ENCODE assay signal across 9 cellular contexts in the genomic region with DNA sequence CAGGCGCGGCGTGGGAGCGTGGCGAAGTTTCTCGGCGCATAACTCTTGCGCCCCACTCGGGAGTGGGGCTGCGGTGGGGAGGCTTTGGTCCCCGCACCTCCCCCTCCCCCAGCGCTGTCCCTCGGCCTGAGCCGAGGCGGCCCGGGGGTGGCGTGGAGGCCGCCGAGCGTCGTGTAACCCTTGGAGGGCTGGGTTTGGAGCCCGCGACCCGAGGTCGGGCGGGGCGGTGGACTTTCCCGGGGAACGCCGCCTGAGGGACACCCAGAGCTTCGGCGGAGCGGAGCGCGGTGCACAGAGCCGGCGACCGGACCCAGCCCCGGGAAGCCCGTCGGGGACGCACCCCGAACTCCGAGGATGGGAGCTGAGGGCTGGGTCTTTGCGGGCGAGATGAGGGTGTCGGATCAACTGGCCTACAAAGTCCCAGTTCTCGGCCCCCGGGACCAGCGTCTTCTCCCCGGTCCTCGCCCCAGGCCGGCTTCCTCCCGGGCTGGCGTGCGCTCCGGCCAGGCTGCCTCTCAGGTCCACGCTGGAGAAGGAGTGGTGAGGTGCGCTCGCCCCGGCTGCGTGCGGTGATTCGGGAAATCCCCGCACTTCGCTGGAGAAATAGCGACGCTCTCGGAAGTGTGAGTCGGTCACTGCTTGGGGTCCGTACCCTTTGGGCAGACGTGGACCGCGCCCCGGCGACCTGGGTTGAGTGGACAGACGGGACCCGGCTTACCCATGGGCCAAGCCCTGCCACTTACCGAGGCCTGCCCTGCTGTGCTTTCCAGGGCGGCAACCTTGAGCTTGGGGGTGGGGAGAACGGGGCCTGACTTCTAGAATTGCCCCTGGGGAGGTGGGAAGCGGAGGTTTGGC.
A peak's percentile ranks its signal among the peaks of the same experiment; 100 is the strongest.
DNase-seq lines count a peak whose midpoint lies in the region; ATAC-seq, FAIRE-seq and TF ChIP-seq lines count a peak whose summit lies in the region.
"Had no signal": no experiment of that assay in that cellular context is flagged by ENCODE, and none has a peak within 500 bp of the region (broad histone marks: within the 10 kb centered on the region; RNA-seq: fewer than 3 reads in every experiment).

No MANE protein-coding gene starts in this region.

- H3K27me3 ChIP-seq in right atrium auricular region: no peaks in the 10 kb centered on the region

- H3K4me3 ChIP-seq in right atrium auricular region: peak overlapping the region; percentile 58 to 79

- intact Hi-C loops in activated B cell treated with CpG ODN at 0.5 μM for 24 hours (cut with micrococcal nuclease) (loop anchor here (1.0 to 10.0 kb wide), 3 partner anchors 25 to 125 kb away; no protein-coding TSS in a partner anchor), sciatic nerve (cut with DNase I) (loop anchor here (2.0 kb wide), 1 partner anchor 283 kb away; no protein-coding TSS in a partner anchor)

- TF ChIP-seq CTCF in activated B cell treated with CpG ODN at 0.5 μM for 24 hours (IDR thresholded peaks at IDR 0.05) (no peak), right atrium auricular region (IDR thresholded peaks at IDR 0.05) (peak in 1 of 2 donors; percentile 7)

- CTCF ChIA-PET in activated B cell treated with CpG ODN at 0.5 μM for 24 hours (lab: Charles Lee): interaction anchor here (0.9 to 6.7 kb wide), 7 partner anchors 22 to 299 kb away, joined by 4 to 63 read pairs (median 6); a partner anchor contains a TSS

- H3K4me1 ChIP-seq in right atrium auricular region: peaks cover 0 to 42% of the 10 kb centered on the region in 2 donors

- peak overlapping the region; percentile 81 to 91 for H3K27ac ChIP-seq in right atrium auricular region

- no peak for FAIRE-seq in frontal cortex (lab: Jason Lieb, UNC)
- FAIRE-seq: endometrium had no signal

- no peaks in the 10 kb centered on the region for H3K36me3 ChIP-seq in right atrium auricular region

- H3K36me3 Mint-ChIP-seq in activated B cell treated with CpG ODN at 0.5 μM for 24 hours (ENCODE audit: low read depth): no peaks in the 10 kb centered on the region

- DNase-seq in ELF-1 (ENCODE audit: low read depth, low spot score) (peak; percentile 45), activated B cell treated with CpG ODN at 0.5 μM for 24 hours (no peak), right atrium auricular region (ENCODE audit: low spot score) (no peak), sciatic nerve (ENCODE audit: low spot score) (no peak), frontal cortex (ENCODE audit: low spot score in 2 of 2) (no peak), NCI-H69 (lab: John Stamatoyannopoulos, UW) (no peak), NCI-H510A (lab: John Stamatoyannopoulos, UW) (no peak)

- peaks cover 1% of the 10 kb centered on the region for H3K27me3 Mint-ChIP-seq in activated B cell treated with CpG ODN at 0.5 μM for 24 hours

- H3K4me1 Mint-ChIP-seq in activated B cell treated with CpG ODN at 0.5 μM for 24 hours: peaks cover 32% of the 10 kb centered on the region

- peak overlapping the region; percentile 62 for H3K4me3 Mint-ChIP-seq in activated B cell treated with CpG ODN at 0.5 μM for 24 hours

- H3K9me3 ChIP-seq in right atrium auricular region: no peaks in the 10 kb centered on the region

- ATAC-seq in activated B cell treated with CpG ODN at 0.5 μM for 24 hours (ENCODE audit: low read depth) (no peak), sciatic nerve (peak; percentile 43), GM21423 (IDR thresholded peaks at IDR 0.05; ENCODE audit: unreplicated experiment) (no peak)

- no peaks in the 10 kb centered on the region for H3K9me3 Mint-ChIP-seq in activated B cell treated with CpG ODN at 0.5 μM for 24 hours

- POLR2A ChIA-PET in activated B cell treated with CpG ODN at 0.5 μM for 24 hours (lab: Charles Lee): interaction anchor here (0.6 to 3.7 kb wide), 6 partner anchors 10 to 330 kb away, joined by 3 to 33 read pairs (median 6); no protein-coding TSS in a partner anchor

- peak overlapping the region; percentile 35 for H3K27ac Mint-ChIP-seq in activated B cell treated with CpG ODN at 0.5 μM for 24 hours
